ENCODE assay signal across 8 cellular contexts in the genomic region with DNA sequence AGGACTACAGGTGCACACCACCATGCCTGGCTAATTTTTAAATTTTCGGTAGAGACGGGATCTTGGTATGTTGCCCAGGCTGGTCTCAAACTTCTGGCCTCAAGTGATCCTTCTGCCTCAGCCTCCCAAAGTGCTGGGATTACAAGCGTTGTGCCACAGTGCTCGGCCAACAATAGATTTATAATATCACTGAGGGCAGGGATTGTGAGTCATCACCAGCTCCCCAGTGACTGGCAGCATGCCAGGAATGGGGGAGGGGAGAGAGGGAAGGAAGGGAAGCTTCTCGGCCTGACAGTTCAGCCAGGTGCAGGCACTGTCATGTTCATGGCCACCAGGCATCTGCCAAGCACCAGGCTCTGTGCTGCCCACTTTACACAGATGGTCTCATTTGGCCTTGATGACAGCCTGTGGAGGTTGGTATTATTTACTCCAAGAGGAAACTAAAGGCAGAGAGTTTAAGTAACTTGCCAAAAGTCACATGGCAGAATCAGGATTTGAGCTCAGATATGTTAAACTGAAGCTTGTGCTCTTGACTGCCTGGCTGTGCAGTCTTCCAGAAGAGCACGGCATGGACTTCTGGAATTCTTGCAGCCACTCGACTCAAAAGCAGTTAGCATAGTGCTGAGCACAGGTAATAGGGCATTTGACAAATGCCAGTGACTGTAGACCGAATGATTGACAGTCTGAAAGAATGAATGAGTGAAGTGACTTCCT. TPM values are rescaled to one million over a fixed set of nuclear protein-coding genes. Genes with fewer than 3 reads are reported as not detected.
DNase-seq lines count a peak whose midpoint lies in the region; ATAC-seq and TF ChIP-seq lines count a peak whose summit lies in the region.
"Not testable (repeated sequence)": the region's sequence is repeated elsewhere in the genome, so short reads cannot be mapped to it uniquely, and the experiment has no call there.

No MANE protein-coding gene starts in this region.

- H3K4me3 ChIP-seq in kidney epithelial cell (ENCODE audit: low read depth, low read length); upper lobe of right lung: not testable (repeated sequence)

- not testable (repeated sequence) for H3K36me3 ChIP-seq in kidney epithelial cell (ENCODE audit: control insufficient read depth, insufficient read depth, low read length); upper lobe of right lung

- peak; percentile 75 for ATAC-seq in upper lobe of right lung

- H3K9me3 ChIP-seq in upper lobe of right lung = not testable (repeated sequence)

- not testable (repeated sequence) for TF ChIP-seq CTCF in kidney epithelial cell (IDR thresholded peaks at IDR 0.05; ENCODE audit: insufficient read depth, low read length, poor library complexity, severe bottlenecking); upper lobe of right lung (IDR thresholded peaks at IDR 0.05)

- H3K36me3 Mint-ChIP-seq in dendritic cell treated with granulocyte-macrophage colony-stimulating factor and Interleukin-4, amounts not matched to agents 40 ng/mL and 50 ng/mL, for 4 days (ENCODE audit: low read depth) = not testable (repeated sequence)

- not testable (repeated sequence) for H3K27me3 ChIP-seq in kidney epithelial cell (ENCODE audit: control insufficient read depth, insufficient read depth, low read length); upper lobe of right lung

- intact Hi-C loops in dendritic cell treated with granulocyte-macrophage colony-stimulating factor and Interleukin-4, amounts not matched to agents 40 ng/mL and 50 ng/mL, for 4 days (cut with micrococcal nuclease); upper lobe of right lung (cut with DNase I): not testable (repeated sequence)

- DNase-seq in H4 (ENCODE audit: low spot score) (peak; percentile 72), NCI-H2029 treated with DMSO at 0.1 percent for 48 hours (lab: John Stamatoyannopoulos, UW) (peak; percentile 50), SHP77 treated with DMSO at 0.1 percent for 48 hours (lab: John Stamatoyannopoulos, UW) (peak; percentile 83), activated T-cell treated with anti-CD3 and anti-CD28 coated beads for 1 hour (ENCODE audit: low read depth) (peak; percentile 66), kidney epithelial cell (ENCODE audit: low read depth) (peak; percentile 10), upper lobe of right lung (peak; percentile 79)
- peak; percentile 34 to 57 for DNase-seq in stimulated activated CD4-positive, alpha-beta T cell treated with anti-CD3 and anti-CD28 coated beads, Interleukin-12 subunit alpha, Interleukin-12 subunit beta, amount 100 ng/mL, for 24 hours (ENCODE audit: low read depth in 2 of 2)

- not testable (repeated sequence) for H3K4me3 Mint-ChIP-seq in dendritic cell treated with granulocyte-macrophage colony-stimulating factor and Interleukin-4, amounts not matched to agents 40 ng/mL and 50 ng/mL, for 4 days

- H3K27ac ChIP-seq in upper lobe of right lung = not testable (repeated sequence)

- not testable (repeated sequence) for H3K9me3 Mint-ChIP-seq in dendritic cell treated with granulocyte-macrophage colony-stimulating factor and Interleukin-4, amounts not matched to agents 40 ng/mL and 50 ng/mL, for 4 days

- not testable (repeated sequence) for H3K4me1 Mint-ChIP-seq in dendritic cell treated with granulocyte-macrophage colony-stimulating factor and Interleukin-4, amounts not matched to agents 40 ng/mL and 50 ng/mL, for 4 days (ENCODE audit: low read depth)

- not testable (repeated sequence) for H3K27me3 Mint-ChIP-seq in dendritic cell treated with granulocyte-macrophage colony-stimulating factor and Interleukin-4, amounts not matched to agents 40 ng/mL and 50 ng/mL, for 4 days

- H3K27ac Mint-ChIP-seq in dendritic cell treated with granulocyte-macrophage colony-stimulating factor and Interleukin-4, amounts not matched to agents 40 ng/mL and 50 ng/mL, for 4 days = peak overlapping the region; percentile 27

- H3K4me1 ChIP-seq in upper lobe of right lung = not testable (repeated sequence)

RNA-seq across cellular contexts. Expression of a gene that starts 7.8 kb away (rescaled TPM):
- 29.1 and 33.4 TPM in 2 replicates for total RNA-seq in H4 (2014; rRNA removed; shearing (Covaris generic))
- total RNA-seq in kidney epithelial cell (32.9 and 50.0 TPM in 2 replicates), upper lobe of right lung (38.4 TPM)

RNA-seq across cellular contexts. Expression of a gene that starts 47.1 kb away (rescaled TPM):
- 19.8 and 28.3 TPM in 2 replicates for total RNA-seq in H4 (2014; rRNA removed; shearing (Covaris generic))
- total RNA-seq in kidney epithelial cell (23.7 and 32.9 TPM in 2 replicates), upper lobe of right lung (17.6 TPM)

Comparison
In these comparisons a context has a peak if more than half of its experiments do, and no peak if none do; other contexts are left out.
1. DNase-seq: peak in every context shown above with its lines; median percentile 83 in SHP77 treated with DMSO at 0.1 percent for 48 hours; 79 in upper lobe of right lung; 72 in H4; 66 in activated T-cell treated with anti-CD3 and anti-CD28 coated beads for 1 hour; 50 in NCI-H2029 treated with DMSO at 0.1 percent for 48 hours; 46 in stimulated activated CD4-positive, alpha-beta T cell treated with anti-CD3 and anti-CD28 coated beads, Interleukin-12 subunit alpha, Interleukin-12 subunit beta, amount 100 ng/mL, for 24 hours; 10 in kidney epithelial cell.